In genomic region chr7:52938455-52939133, GRCh38 we compare ENCODE assay signal across 27 cellular contexts.
"Had no signal": no experiment of that assay in that cellular context is flagged by ENCODE, and none has a peak within 500 bp of the region (broad histone marks: within the 10 kb centered on the region; RNA-seq: fewer than 3 reads in every experiment).

No MANE protein-coding gene starts in this region.

- H3K4me1 ChIP-seq: adrenal gland, body of pancreas, colonic mucosa had no signal

- H3K4me3 ChIP-seq: adrenal gland, body of pancreas, colonic mucosa had no signal

- H3K27me3 ChIP-seq: adrenal gland, body of pancreas, colonic mucosa had no signal

- ATAC-seq: activated CD4-positive, alpha-beta T cell treated with anti-CD3 and anti-CD28 coated beads for 36 hours; activated CD8-positive, alpha-beta memory T cell treated with anti-CD3 and anti-CD28 coated beads, Interleukin-2, amount 10 ng/mL, durations not matched to agents 7 days and 5 days; activated CD8-positive, alpha-beta T cell treated with anti-CD3 and anti-CD28 coated beads, Interleukin-2, amount 10 ng/mL, durations not matched to agents 7 days and 5 days; activated naive CD8-positive, alpha-beta T cell treated with anti-CD3 and anti-CD28 coated beads, Interleukin-2, amount 50 U/mL, for 24 hours; body of pancreas; esophagus mucosa had no signal

- H3K9me3 ChIP-seq: adrenal gland, body of pancreas, colonic mucosa had no signal

- H3K36me3 ChIP-seq: adrenal gland, colonic mucosa had no signal

- H3K27ac ChIP-seq: adrenal gland, body of pancreas, colonic mucosa had no signal

- DNase-seq: activated CD4-positive, alpha-beta memory T cell treated with anti-CD3 and anti-CD28 coated beads for 36 hours; activated CD4-positive, alpha-beta T cell treated with anti-CD3 and anti-CD28 coated beads for 36 hours; activated CD4-positive, alpha-beta T cell treated with anti-CD3 and anti-CD28 coated beads, Interleukin-2, amount 10 ng/mL, durations not matched to agents 24 days and 14 days; activated CD4-positive, CD25-positive, alpha-beta regulatory T cell; activated CD4-positive, CD25-positive, alpha-beta regulatory T cell treated with anti-CD3 and anti-CD28 coated beads, Interleukin-2, amount 50 U/mL, for 72 hours; activated CD8-positive, alpha-beta memory T cell treated with anti-CD3 and anti-CD28 coated beads, Interleukin-2, amount 10 ng/mL, durations not matched to agents 7 days and 5 days; activated CD8-positive, alpha-beta memory T cell treated with anti-CD3 and anti-CD28 coated beads, Interleukin-2, amount 50 U/mL, for 4 hours; activated CD8-positive, alpha-beta T cell treated with anti-CD3 and anti-CD28 coated beads, Interleukin-2, amount 10 ng/mL, durations not matched to agents 7 days and 5 days; activated effector memory CD4-positive, alpha-beta T cell treated with anti-CD3 and anti-CD28 coated beads, Interleukin-2, amount 50 U/mL, for 16 hours; activated naive CD4-positive, alpha-beta T cell treated with anti-CD3 and anti-CD28 coated beads for 36 hours; activated naive CD8-positive, alpha-beta T cell treated with anti-CD3 and anti-CD28 coated beads for 36 hours; activated naive CD8-positive, alpha-beta T cell treated with anti-CD3 and anti-CD28 coated beads, Interleukin-2, amount 50 U/mL, for 24 hours; activated T-cell treated with anti-CD3 and anti-CD28 coated beads, Interleukin-2, amount 50 U/mL, for 1 hour; activated T-cell treated with anti-CD3 and anti-CD28 coated beads, Interleukin-2, amount 50 U/mL, for 48 hours; adrenal gland; amygdala; aorta; body of pancreas; central memory CD4-positive, alpha-beta T cell; cerebellar nuclear complex; colonic mucosa; effector CD8-positive, alpha-beta T cell; endodermal cell; foreskin fibroblast; head of caudate nucleus; T-helper 2 cell had no signal
